8 cellular contexts compared by ENCODE assay signal in the genomic region with DNA sequence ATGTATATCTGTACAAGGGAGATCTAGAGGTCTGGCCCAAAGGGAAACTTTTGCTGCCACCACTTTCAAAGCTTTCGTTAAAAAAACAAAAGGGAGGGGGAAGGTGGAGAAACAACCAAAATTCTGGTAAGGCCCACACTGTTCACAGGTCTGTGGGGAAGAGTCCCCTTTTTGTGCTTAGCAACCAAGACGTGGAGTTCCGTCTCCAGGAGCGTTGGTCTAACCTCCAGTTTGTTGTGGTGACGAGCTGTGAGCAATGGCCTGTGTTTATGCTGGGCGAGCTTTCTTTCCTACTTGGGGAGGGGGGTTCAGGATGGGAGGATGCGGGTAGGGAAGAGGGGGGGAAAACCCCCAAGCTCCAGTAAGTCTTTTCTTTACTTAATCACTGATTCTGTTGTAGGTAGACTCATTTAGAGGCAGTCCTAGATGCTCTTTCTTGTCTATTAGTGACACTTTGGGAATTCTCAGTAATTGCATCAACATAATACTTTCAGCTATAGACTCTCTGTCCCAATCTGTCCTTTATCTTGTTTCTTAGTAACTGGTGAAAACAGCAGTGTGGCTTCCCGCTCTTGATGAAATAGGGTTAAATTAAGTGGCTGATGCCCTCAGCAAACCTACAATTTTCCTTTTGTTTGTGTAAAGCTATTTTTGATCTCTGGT.
DNase-seq lines count a peak whose midpoint lies in the region; ATAC-seq lines count a peak whose summit lies in the region.

No MANE protein-coding gene starts in this region.

- peak overlapping the region; percentile 95 for H3K27ac ChIP-seq in ACC112 (ENCODE audit: low read depth, low read length)

- H3K9me3 Mint-ChIP-seq in activated naive CD8-positive, alpha-beta T cell treated with anti-CD3 and anti-CD28 coated beads, Interleukin-2, amount 50 U/mL, for 24 hours: no peaks in the 10 kb centered on the region

- ATAC-seq in GM18907 (IDR thresholded peaks at IDR 0.05; ENCODE audit: unreplicated experiment) (peak; percentile 27), HG03175 (IDR thresholded peaks at IDR 0.05; ENCODE audit: unreplicated experiment) (peak; percentile 53)
- peak; percentile 63 for ATAC-seq in activated naive CD8-positive, alpha-beta T cell treated with anti-CD3 and anti-CD28 coated beads, Interleukin-2, amount 50 U/mL, for 24 hours

- no peak overlapping the region for H2AFZ ChIP-seq in ACC112 (ENCODE audit: low read length, unreplicated experiment)

- peak; percentile 17 for DNase-seq in SKM-1 (lab: John Stamatoyannopoulos, UW; ENCODE audit: unreplicated experiment)
- DNase-seq in activated naive CD8-positive, alpha-beta T cell treated with anti-CD3 and anti-CD28 coated beads, Interleukin-2, amount 50 U/mL, for 24 hours: peak; percentile 68
- peak; percentile 52 to 55 for DNase-seq in stimulated activated CD4-positive, alpha-beta T cell treated with anti-CD3 and anti-CD28 coated beads, Interleukin-15, amount 100 ng/mL, for 48 hours (ENCODE audit: low read depth in 2 of 2)
- DNase-seq in OCI-M2 (lab: John Stamatoyannopoulos, UW; ENCODE audit: unreplicated experiment): no peak

- peaks cover 66% of the 10 kb centered on the region for H3K4me1 Mint-ChIP-seq in activated naive CD8-positive, alpha-beta T cell treated with anti-CD3 and anti-CD28 coated beads, Interleukin-2, amount 50 U/mL, for 24 hours

- no peaks in the 10 kb centered on the region for H3K27me3 Mint-ChIP-seq in activated naive CD8-positive, alpha-beta T cell treated with anti-CD3 and anti-CD28 coated beads, Interleukin-2, amount 50 U/mL, for 24 hours

- H3K79me2 ChIP-seq in ACC112 (ENCODE audit: control insufficient read depth, insufficient read depth, low read length, unreplicated experiment): peaks cover 63% of the 10 kb centered on the region

- H3K4me3 Mint-ChIP-seq in activated naive CD8-positive, alpha-beta T cell treated with anti-CD3 and anti-CD28 coated beads, Interleukin-2, amount 50 U/mL, for 24 hours: peak overlapping the region; percentile 96

- peaks cover 17% of the 10 kb centered on the region for H3K36me3 Mint-ChIP-seq in activated naive CD8-positive, alpha-beta T cell treated with anti-CD3 and anti-CD28 coated beads, Interleukin-2, amount 50 U/mL, for 24 hours (ENCODE audit: low read depth)

- no peaks in the 10 kb centered on the region for H3K27me3 ChIP-seq in ACC112 (ENCODE audit: insufficient read depth, low read length)

- no peaks in the 10 kb centered on the region for H3K9me3 ChIP-seq in iPS-18c (ENCODE audit: control insufficient read depth, insufficient read depth, low read length)

- H3K4me3 ChIP-seq in ACC112 (ENCODE audit: low read depth, low read length) (peak overlapping the region; percentile 93), iPS-18c (ENCODE audit: insufficient read depth, low read depth, low read length) (peak overlapping the region; percentile 85)

- H3K4me1 ChIP-seq in ACC112 (ENCODE audit: control insufficient read depth, insufficient read depth, low read length, unreplicated experiment): peaks cover 9% of the 10 kb centered on the region

- no peaks in the 10 kb centered on the region for H3K36me3 ChIP-seq in ACC112 (ENCODE audit: insufficient read depth, low read length)

- peak overlapping the region; percentile 97 for H3K27ac Mint-ChIP-seq in activated naive CD8-positive, alpha-beta T cell treated with anti-CD3 and anti-CD28 coated beads, Interleukin-2, amount 50 U/mL, for 24 hours
